ENCODE assay signal across 24 cellular contexts in genomic region chr18:11047817-11048216, GRCh38.
"Had no signal": no experiment of that assay in that cellular context is flagged by ENCODE, and none has a peak within 500 bp of the region (broad histone marks: within the 10 kb centered on the region; RNA-seq: fewer than 3 reads in every experiment).

No MANE protein-coding gene starts in this region.

- H3K4me1 ChIP-seq: breast epithelium, gastrocnemius medialis, parathyroid adenoma, right atrium auricular region, stomach, thyroid gland, upper lobe of right lung had no signal

- DNase-seq: activated B cell treated with CpG ODN at 0.5 μM for 24 hours; activated effector memory CD4-positive, alpha-beta T cell treated with Interleukin-2 at 50 U/mL for 16 hours; activated naive CD4-positive, alpha-beta T cell treated with anti-CD3 and anti-CD28 coated beads, Interleukin-2, amount 10 ng/mL, durations not matched to agents 7 days and 5 days; activated T-cell treated with anti-CD3 and anti-CD28 coated beads for 4 hours; amniotic stem cell; effector CD8-positive, alpha-beta T cell; gastrocnemius medialis; hippocampal formation; kidney; left colon; midbrain; naive thymus-derived CD4-positive, alpha-beta T cell; stimulated activated CD4-positive, alpha-beta T cell treated with anti-CD3 and anti-CD28 coated beads, Interleukin-15, amount 100 ng/mL, for 24 hours; stimulated activated CD4-positive, alpha-beta T cell treated with anti-CD3 and anti-CD28 coated beads, Interleukin-2, amount 100 ng/mL, for 24 hours; stimulated activated naive B cell treated with anti-CD40 and anti-IgM and Interleukin-4, amounts not matched to agents 10 μg/mL and 1 μg/mL and 100 μg/mL, for 72 hours; stomach; T-helper 2 cell; upper lobe of right lung had no signal

- H3K27ac ChIP-seq: breast epithelium, gastrocnemius medialis, parathyroid adenoma, right atrium auricular region, stomach, thyroid gland, upper lobe of right lung had no signal

- H3K27me3 Mint-ChIP-seq: activated B cell treated with CpG ODN at 0.5 μM for 24 hours; activated naive CD4-positive, alpha-beta T cell treated with anti-CD3 and anti-CD28 coated beads, Interleukin-2, amount 10 ng/mL, durations not matched to agents 7 days and 5 days; central memory CD8-positive, alpha-beta T cell; stimulated activated naive B cell treated with anti-CD40 and anti-IgM and Interleukin-4, amounts not matched to agents 10 μg/mL and 1 μg/mL and 100 μg/mL, for 72 hours had no signal

- H3K4me1 Mint-ChIP-seq: activated B cell treated with CpG ODN at 0.5 μM for 24 hours; activated naive CD4-positive, alpha-beta T cell treated with anti-CD3 and anti-CD28 coated beads, Interleukin-2, amount 10 ng/mL, durations not matched to agents 7 days and 5 days; central memory CD8-positive, alpha-beta T cell; naive thymus-derived CD4-positive, alpha-beta T cell; stimulated activated naive B cell treated with anti-CD40 and anti-IgM and Interleukin-4, amounts not matched to agents 10 μg/mL and 1 μg/mL and 100 μg/mL, for 72 hours had no signal

- H3K9me3 Mint-ChIP-seq: activated B cell treated with CpG ODN at 0.5 μM for 24 hours; activated naive CD4-positive, alpha-beta T cell treated with anti-CD3 and anti-CD28 coated beads, Interleukin-2, amount 10 ng/mL, durations not matched to agents 7 days and 5 days had no signal

- H3K36me3 ChIP-seq: breast epithelium, gastrocnemius medialis, right atrium auricular region, stomach, thyroid gland, upper lobe of right lung had no signal

- H3K4me3 Mint-ChIP-seq: activated B cell treated with CpG ODN at 0.5 μM for 24 hours; activated naive CD4-positive, alpha-beta T cell treated with anti-CD3 and anti-CD28 coated beads, Interleukin-2, amount 10 ng/mL, durations not matched to agents 7 days and 5 days; central memory CD8-positive, alpha-beta T cell; naive thymus-derived CD4-positive, alpha-beta T cell; stimulated activated naive B cell treated with anti-CD40 and anti-IgM and Interleukin-4, amounts not matched to agents 10 μg/mL and 1 μg/mL and 100 μg/mL, for 72 hours had no signal

- H3K9me3 ChIP-seq: gastrocnemius medialis, right atrium auricular region, stomach, thyroid gland, upper lobe of right lung had no signal

- H3K27ac Mint-ChIP-seq: activated B cell treated with CpG ODN at 0.5 μM for 24 hours; activated naive CD4-positive, alpha-beta T cell treated with anti-CD3 and anti-CD28 coated beads, Interleukin-2, amount 10 ng/mL, durations not matched to agents 7 days and 5 days; naive thymus-derived CD4-positive, alpha-beta T cell; stimulated activated naive B cell treated with anti-CD40 and anti-IgM and Interleukin-4, amounts not matched to agents 10 μg/mL and 1 μg/mL and 100 μg/mL, for 72 hours had no signal

- FAIRE-seq: colon, kidney had no signal

- H3K36me3 Mint-ChIP-seq: activated naive CD4-positive, alpha-beta T cell treated with anti-CD3 and anti-CD28 coated beads, Interleukin-2, amount 10 ng/mL, durations not matched to agents 7 days and 5 days; naive thymus-derived CD4-positive, alpha-beta T cell; stimulated activated naive B cell treated with anti-CD40 and anti-IgM and Interleukin-4, amounts not matched to agents 10 μg/mL and 1 μg/mL and 100 μg/mL, for 72 hours had no signal

- H3K4me3 ChIP-seq: breast epithelium, gastrocnemius medialis, right atrium auricular region, stomach, thyroid gland, upper lobe of right lung had no signal
